Comparison of ENCODE assay signal across 8 cellular contexts in genomic region chr16:18925306-18926188, GRCh38. TPM values are rescaled to one million over a fixed set of nuclear protein-coding genes. Genes with fewer than 3 reads are reported as not detected.
DNase-seq lines count a peak whose midpoint lies in the region; ATAC-seq and TF ChIP-seq lines count a peak whose summit lies in the region.
"Not testable (repeated sequence)": the region's sequence is repeated elsewhere in the genome, so short reads cannot be mapped to it uniquely, and the experiment has no call there.

No MANE protein-coding gene starts in this region.

- peaks cover 50% of the 10 kb centered on the region for H3K79me2 ChIP-seq in Loucy (ENCODE audit: insufficient read depth, low read length)

- peak overlapping the region; percentile 94 for H3K4me3 Mint-ChIP-seq in activated naive CD8-positive, alpha-beta T cell treated with anti-CD3 and anti-CD28 coated beads, Interleukin-2, amount 50 U/mL, for 24 hours
- H3K4me3 Mint-ChIP-seq in osteocyte (ENCODE audit: unreplicated experiment) = peak overlapping the region; percentile 91
- peak overlapping the region; percentile 100 for H3K4me3 Mint-ChIP-seq in stimulated activated naive CD8-positive, alpha-beta T cell treated with anti-CD3 and anti-CD28 coated beads, Interleukin-15, Interleukin-2, amounts not matched to agents 100 ng/mL and 50 ng/mL, for 24 hours

- not testable (repeated sequence) for H3K9me3 ChIP-seq in Loucy (ENCODE audit: insufficient read depth, low read depth, low read length)

- H3K36me3 Mint-ChIP-seq in activated naive CD8-positive, alpha-beta T cell treated with anti-CD3 and anti-CD28 coated beads, Interleukin-2, amount 50 U/mL, for 24 hours (ENCODE audit: low read depth) = peaks cover 13% of the 10 kb centered on the region
- not testable (repeated sequence) for H3K36me3 Mint-ChIP-seq in osteocyte (ENCODE audit: unreplicated experiment); stimulated activated naive CD8-positive, alpha-beta T cell treated with anti-CD3 and anti-CD28 coated beads, Interleukin-15, Interleukin-2, amounts not matched to agents 100 ng/mL and 50 ng/mL, for 24 hours (ENCODE audit: low read depth)

- peaks cover 32% of the 10 kb centered on the region for H4K20me1 ChIP-seq in Loucy (ENCODE audit: insufficient read depth, low read length, poor library complexity, severe bottlenecking)

- not testable (repeated sequence) for H3K27me3 ChIP-seq in Loucy (ENCODE audit: insufficient read depth, low read length, poor library complexity, severe bottlenecking)

- not testable (repeated sequence) for H3K27me3 Mint-ChIP-seq in activated naive CD8-positive, alpha-beta T cell treated with anti-CD3 and anti-CD28 coated beads, Interleukin-2, amount 50 U/mL, for 24 hours; osteocyte (ENCODE audit: unreplicated experiment); stimulated activated naive CD8-positive, alpha-beta T cell treated with anti-CD3 and anti-CD28 coated beads, Interleukin-15, Interleukin-2, amounts not matched to agents 100 ng/mL and 50 ng/mL, for 24 hours

- peak overlapping the region; percentile 98 for H3K4me2 ChIP-seq in Loucy (ENCODE audit: low read depth, low read length, poor library complexity, severe bottlenecking)

- not testable (repeated sequence) for H3K9me3 Mint-ChIP-seq in activated naive CD8-positive, alpha-beta T cell treated with anti-CD3 and anti-CD28 coated beads, Interleukin-2, amount 50 U/mL, for 24 hours; osteocyte (ENCODE audit: unreplicated experiment); stimulated activated naive CD8-positive, alpha-beta T cell treated with anti-CD3 and anti-CD28 coated beads, Interleukin-15, Interleukin-2, amounts not matched to agents 100 ng/mL and 50 ng/mL, for 24 hours

- H3K27ac Mint-ChIP-seq in activated naive CD8-positive, alpha-beta T cell treated with anti-CD3 and anti-CD28 coated beads, Interleukin-2, amount 50 U/mL, for 24 hours = peak overlapping the region; percentile 94
- peak overlapping the region; percentile 91 for H3K27ac Mint-ChIP-seq in osteocyte (ENCODE audit: unreplicated experiment)
- peak overlapping the region; percentile 99 for H3K27ac Mint-ChIP-seq in stimulated activated naive CD8-positive, alpha-beta T cell treated with anti-CD3 and anti-CD28 coated beads, Interleukin-15, Interleukin-2, amounts not matched to agents 100 ng/mL and 50 ng/mL, for 24 hours

- H3K4me1 Mint-ChIP-seq in activated naive CD8-positive, alpha-beta T cell treated with anti-CD3 and anti-CD28 coated beads, Interleukin-2, amount 50 U/mL, for 24 hours = peaks cover 41% of the 10 kb centered on the region
- peaks cover 30% of the 10 kb centered on the region for H3K4me1 Mint-ChIP-seq in osteocyte (ENCODE audit: unreplicated experiment)
- peaks cover 46% of the 10 kb centered on the region for H3K4me1 Mint-ChIP-seq in stimulated activated naive CD8-positive, alpha-beta T cell treated with anti-CD3 and anti-CD28 coated beads, Interleukin-15, Interleukin-2, amounts not matched to agents 100 ng/mL and 50 ng/mL, for 24 hours (ENCODE audit: low read depth)

- not testable (repeated sequence) for H3F3A ChIP-seq in Loucy (ENCODE audit: low read depth)

- H3K4me3 ChIP-seq in GM08714 (ENCODE audit: low read length) (peak overlapping the region; percentile 84), HFF-Myc (replicated peaks; ENCODE audit: low read depth, low read length) (peak overlapping the region; percentile 70), Loucy (ENCODE audit: low read length, poor library complexity, severe bottlenecking) (peak overlapping the region; percentile 82)

- peak; percentile 74 for ATAC-seq in activated naive CD8-positive, alpha-beta T cell treated with anti-CD3 and anti-CD28 coated beads, Interleukin-2, amount 50 U/mL, for 24 hours
- peak; percentile 72 for ATAC-seq in Right ventricle myocardium superior (ENCODE audit: poor library complexity)

- not testable (repeated sequence) for TF ChIP-seq CTCF in HFF-Myc (IDR thresholded peaks at IDR 0.05; ENCODE audit: low read depth, low read length, missing control alignments); Loucy (conservative IDR thresholded peaks at IDR 0.05; ENCODE audit: low read length); osteocyte (IDR thresholded peaks at IDR 0.05)

- peak overlapping the region; percentile 83 for H3K9ac ChIP-seq in Loucy (ENCODE audit: low read depth, low read length, poor library complexity, severe bottlenecking)

- H3K36me3 ChIP-seq in Loucy (ENCODE audit: insufficient read depth, low read length) = not testable (repeated sequence)

- peak overlapping the region; percentile 100 for H2AFZ ChIP-seq in Loucy (ENCODE audit: low read length)

- not testable (repeated sequence) for DNase-seq in HFF-Myc (ENCODE audit: extremely low read depth, low read depth)
- DNase-seq in T-helper 2 cell (peak; percentile 33 to 87 (median 60)), Right ventricle myocardium superior (peak; percentile 66), osteocyte (ENCODE audit: extremely low spot score, unreplicated experiment) (peak; percentile 83)
- peak; percentile 59 for DNase-seq in activated naive CD8-positive, alpha-beta T cell treated with anti-CD3 and anti-CD28 coated beads, Interleukin-2, amount 50 U/mL, for 24 hours

- peaks cover 12% of the 10 kb centered on the region for H3K4me1 ChIP-seq in Loucy (ENCODE audit: insufficient read depth, low read length, poor library complexity, severe bottlenecking)

- intact Hi-C loops in Right ventricle myocardium superior (cut with DNase I) = not testable (repeated sequence)

- not testable (repeated sequence) for H3K9me2 ChIP-seq in Loucy (replicated peaks; ENCODE audit: low read depth, low read length)

RNA-seq across cellular contexts. Expression of gene SMG1, which starts 0.7 kb away (rescaled TPM):
- total RNA-seq in Right ventricle myocardium superior (39.3 TPM), osteocyte (77.9 and 89.6 TPM in 2 replicates)

RNA-seq across cellular contexts. Expression of gene TMC7, which starts 58.2 kb away (rescaled TPM):
- total RNA-seq in Right ventricle myocardium superior = 0.67 TPM
- total RNA-seq in osteocyte = 1.2 and 2.0 TPM in 2 replicates
